In the genomic region with DNA sequence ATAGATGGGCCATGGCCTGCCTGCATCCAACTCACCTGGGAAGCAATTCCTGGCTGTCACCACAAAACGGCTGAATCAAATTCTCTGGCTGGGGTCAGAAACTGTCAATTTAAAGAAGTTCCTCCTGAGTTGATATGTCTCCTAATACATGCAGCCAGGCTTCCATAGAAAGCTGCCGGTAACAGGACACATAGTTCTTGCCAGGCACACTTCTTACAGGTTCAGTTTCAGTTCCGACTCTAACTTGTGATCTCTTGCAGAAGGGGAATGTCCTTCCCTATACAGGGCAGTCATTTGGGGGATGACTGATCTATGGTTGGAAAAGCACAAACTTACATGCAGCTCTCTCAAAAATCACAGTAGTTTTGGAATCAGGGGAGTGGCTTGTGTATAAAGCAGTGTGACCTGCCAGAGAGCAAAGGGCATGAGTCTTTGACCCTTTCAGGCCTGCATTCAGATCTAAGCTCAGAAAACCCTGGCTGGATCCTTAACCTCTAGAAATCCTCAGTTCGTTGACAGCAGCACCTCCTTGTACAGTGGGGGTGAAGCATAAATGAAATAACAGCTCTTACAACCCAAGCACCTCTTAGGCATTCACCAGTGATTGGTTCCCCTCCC, we compare ENCODE assay signal across 21 cellular contexts.
"Had no signal": no experiment of that assay in that cellular context is flagged by ENCODE, and none has a peak within 500 bp of the region (broad histone marks: within the 10 kb centered on the region; RNA-seq: fewer than 3 reads in every experiment).

No MANE protein-coding gene starts in this region.

- H3K36me3 ChIP-seq: left lung, upper lobe of left lung had no signal

- H3K36me3 Mint-ChIP-seq: activated CD8-positive, alpha-beta memory T cell treated with anti-CD3 and anti-CD28 coated beads, Interleukin-2, amount 10 ng/mL, durations not matched to agents 7 days and 5 days; activated naive CD4-positive, alpha-beta T cell treated with anti-CD3 and anti-CD28 coated beads, Interleukin-2, amount 10 ng/mL, durations not matched to agents 7 days and 5 days; mesothelial cell of epicardium; natural killer cell; stimulated activated naive B cell treated with anti-CD40 and anti-IgM and Interleukin-4, amounts not matched to agents 10 μg/mL and 1 μg/mL and 100 μg/mL, for 72 hours had no signal

- H3K9me3 Mint-ChIP-seq: activated CD4-positive, alpha-beta T cell treated with anti-CD3 and anti-CD28 coated beads, Interleukin-2, amount 10 ng/mL, durations not matched to agents 7 days and 5 days; activated CD8-positive, alpha-beta T cell treated with anti-CD3 and anti-CD28 coated beads for 36 hours; activated naive CD4-positive, alpha-beta T cell treated with anti-CD3 and anti-CD28 coated beads, Interleukin-2, amount 10 ng/mL, durations not matched to agents 7 days and 5 days; activated naive CD8-positive, alpha-beta T cell treated with anti-CD3 and anti-CD28 coated beads, Interleukin-2, amount 50 U/mL, for 24 hours; mesothelial cell of epicardium; natural killer cell; stimulated activated naive B cell treated with anti-CD40 and anti-IgM and Interleukin-4, amounts not matched to agents 10 μg/mL and 1 μg/mL and 100 μg/mL, for 72 hours had no signal

- H3K27ac Mint-ChIP-seq: activated CD4-positive, alpha-beta T cell treated with anti-CD3 and anti-CD28 coated beads, Interleukin-2, amount 10 ng/mL, durations not matched to agents 7 days and 5 days; activated CD8-positive, alpha-beta memory T cell treated with anti-CD3 and anti-CD28 coated beads, Interleukin-2, amount 10 ng/mL, durations not matched to agents 7 days and 5 days; activated CD8-positive, alpha-beta T cell treated with anti-CD3 and anti-CD28 coated beads for 36 hours; activated naive CD4-positive, alpha-beta T cell treated with anti-CD3 and anti-CD28 coated beads, Interleukin-2, amount 10 ng/mL, durations not matched to agents 7 days and 5 days; activated naive CD8-positive, alpha-beta T cell treated with anti-CD3 and anti-CD28 coated beads, Interleukin-2, amount 50 U/mL, for 24 hours; mesothelial cell of epicardium; natural killer cell; stimulated activated naive B cell treated with anti-CD40 and anti-IgM and Interleukin-4, amounts not matched to agents 10 μg/mL and 1 μg/mL and 100 μg/mL, for 72 hours; T-helper 17 cell had no signal

- DNase-seq: activated CD4-positive, alpha-beta T cell treated with anti-CD3 and anti-CD28 coated beads, Interleukin-2, amount 10 ng/mL, durations not matched to agents 7 days and 5 days; activated CD4-positive, CD25-positive, alpha-beta regulatory T cell; activated CD8-positive, alpha-beta memory T cell treated with anti-CD3 and anti-CD28 coated beads, Interleukin-2, amount 10 ng/mL, durations not matched to agents 7 days and 5 days; activated CD8-positive, alpha-beta T cell treated with anti-CD3 and anti-CD28 coated beads for 36 hours; activated effector memory CD4-positive, alpha-beta T cell treated with anti-CD3 and anti-CD28 coated beads, Interleukin-2, amount 50 U/mL, for 16 hours; activated naive CD4-positive, alpha-beta T cell treated with anti-CD3 and anti-CD28 coated beads, Interleukin-2, amount 10 ng/mL, durations not matched to agents 7 days and 5 days; activated naive CD8-positive, alpha-beta T cell treated with anti-CD3 and anti-CD28 coated beads, Interleukin-2, amount 50 U/mL, for 24 hours; activated T-cell treated with anti-CD3 and anti-CD28 coated beads for 4 hours; cerebellar nuclear complex; cortex of kidney; foreskin fibroblast; left lung; natural killer cell; retina; stimulated activated CD4-positive, alpha-beta T cell treated with anti-CD3 and anti-CD28 coated beads, Interleukin-2, amount 100 ng/mL, for 48 hours; stimulated activated CD8-positive, alpha-beta memory T cell treated with anti-CD3 and anti-CD28 coated beads, Interleukin-4, amount 100 ng/mL, for 48 hours; stimulated activated naive B cell treated with anti-CD40 and anti-IgM and Interleukin-4, amounts not matched to agents 10 μg/mL and 1 μg/mL and 100 μg/mL, for 72 hours; T-helper 17 cell; testis; upper lobe of left lung had no signal

- H3K4me1 ChIP-seq: left lung, upper lobe of left lung had no signal

- ATAC-seq: activated CD8-positive, alpha-beta memory T cell treated with anti-CD3 and anti-CD28 coated beads, Interleukin-2, amount 10 ng/mL, durations not matched to agents 7 days and 5 days; activated CD8-positive, alpha-beta T cell treated with anti-CD3 and anti-CD28 coated beads for 36 hours; activated naive CD8-positive, alpha-beta T cell treated with anti-CD3 and anti-CD28 coated beads, Interleukin-2, amount 50 U/mL, for 24 hours; left lung; natural killer cell; T-helper 17 cell had no signal

- H3K27me3 Mint-ChIP-seq: activated CD4-positive, alpha-beta T cell treated with anti-CD3 and anti-CD28 coated beads, Interleukin-2, amount 10 ng/mL, durations not matched to agents 7 days and 5 days; activated CD8-positive, alpha-beta memory T cell treated with anti-CD3 and anti-CD28 coated beads, Interleukin-2, amount 10 ng/mL, durations not matched to agents 7 days and 5 days; activated CD8-positive, alpha-beta T cell treated with anti-CD3 and anti-CD28 coated beads for 36 hours; activated naive CD4-positive, alpha-beta T cell treated with anti-CD3 and anti-CD28 coated beads, Interleukin-2, amount 10 ng/mL, durations not matched to agents 7 days and 5 days; activated naive CD8-positive, alpha-beta T cell treated with anti-CD3 and anti-CD28 coated beads, Interleukin-2, amount 50 U/mL, for 24 hours had no signal

- H3K27ac ChIP-seq: left lung, testis, upper lobe of left lung had no signal

- H3K4me3 ChIP-seq: left lung, testis, upper lobe of left lung had no signal

- H3K27me3 ChIP-seq: left lung, testis, upper lobe of left lung had no signal

- H3K4me1 Mint-ChIP-seq: activated CD4-positive, alpha-beta T cell treated with anti-CD3 and anti-CD28 coated beads, Interleukin-2, amount 10 ng/mL, durations not matched to agents 7 days and 5 days; activated CD8-positive, alpha-beta memory T cell treated with anti-CD3 and anti-CD28 coated beads, Interleukin-2, amount 10 ng/mL, durations not matched to agents 7 days and 5 days; activated naive CD4-positive, alpha-beta T cell treated with anti-CD3 and anti-CD28 coated beads, Interleukin-2, amount 10 ng/mL, durations not matched to agents 7 days and 5 days; activated naive CD8-positive, alpha-beta T cell treated with anti-CD3 and anti-CD28 coated beads, Interleukin-2, amount 50 U/mL, for 24 hours; mesothelial cell of epicardium; natural killer cell; stimulated activated naive B cell treated with anti-CD40 and anti-IgM and Interleukin-4, amounts not matched to agents 10 μg/mL and 1 μg/mL and 100 μg/mL, for 72 hours; T-helper 17 cell had no signal

- H3K9me3 ChIP-seq: left lung, testis, upper lobe of left lung had no signal

- H3K4me3 Mint-ChIP-seq: activated CD4-positive, alpha-beta T cell treated with anti-CD3 and anti-CD28 coated beads, Interleukin-2, amount 10 ng/mL, durations not matched to agents 7 days and 5 days; activated CD8-positive, alpha-beta memory T cell treated with anti-CD3 and anti-CD28 coated beads, Interleukin-2, amount 10 ng/mL, durations not matched to agents 7 days and 5 days; activated CD8-positive, alpha-beta T cell treated with anti-CD3 and anti-CD28 coated beads for 36 hours; activated naive CD4-positive, alpha-beta T cell treated with anti-CD3 and anti-CD28 coated beads, Interleukin-2, amount 10 ng/mL, durations not matched to agents 7 days and 5 days; activated naive CD8-positive, alpha-beta T cell treated with anti-CD3 and anti-CD28 coated beads, Interleukin-2, amount 50 U/mL, for 24 hours; mesothelial cell of epicardium; natural killer cell; stimulated activated naive B cell treated with anti-CD40 and anti-IgM and Interleukin-4, amounts not matched to agents 10 μg/mL and 1 μg/mL and 100 μg/mL, for 72 hours; T-helper 17 cell had no signal
